Comparison of ENCODE assay signal across 8 cellular contexts in genomic region chr3:64220161-64220560, GRCh38. TPM values are rescaled to one million over a fixed set of nuclear protein-coding genes. Genes with fewer than 3 reads are reported as not detected.
DNase-seq lines count a peak whose midpoint lies in the region; ATAC-seq and TF ChIP-seq lines count a peak whose summit lies in the region.

No MANE protein-coding gene starts in this region.

- TF ChIP-seq CTCF in AG10803 (conservative IDR thresholded peaks at IDR 0.05; ENCODE audit: low read length) (no peak), osteocyte (IDR thresholded peaks at IDR 0.05) (no peak)

- H3K36me3 Mint-ChIP-seq in osteocyte (ENCODE audit: unreplicated experiment): no peaks in the 10 kb centered on the region

- peak overlapping the region; percentile 91 for H3K27ac Mint-ChIP-seq in osteocyte (ENCODE audit: unreplicated experiment)

- DNase-seq in AG10803 (ENCODE audit: low read depth) (peak; percentile 73), RPMI7951 (ENCODE audit: low read depth) (peak; percentile 66), fibroblast of peridontal ligament (ENCODE audit: extremely low read depth) (peak; percentile 82), osteocyte (ENCODE audit: extremely low spot score, unreplicated experiment) (no peak)
- DNase-seq in stimulated activated CD4-positive, alpha-beta T cell treated with anti-CD3 and anti-CD28 coated beads, Interleukin-2, amount 100 ng/mL, for 48 hours: no peak

- no peaks in the 10 kb centered on the region for H3K27me3 Mint-ChIP-seq in osteocyte (ENCODE audit: unreplicated experiment)

- peak overlapping the region; percentile 10 for H3K4me3 Mint-ChIP-seq in osteocyte (ENCODE audit: unreplicated experiment)

- H3K4me1 Mint-ChIP-seq in osteocyte (ENCODE audit: unreplicated experiment): peaks cover 83% of the 10 kb centered on the region

- ATAC-seq in GM21367 (IDR thresholded peaks at IDR 0.05; ENCODE audit: unreplicated experiment): no peak
- ATAC-seq in GM18511 (IDR thresholded peaks at IDR 0.05; ENCODE audit: unreplicated experiment): no peak
- no peak for ATAC-seq in HG03175 (IDR thresholded peaks at IDR 0.05; ENCODE audit: unreplicated experiment)

- no peaks in the 10 kb centered on the region for H3K9me3 Mint-ChIP-seq in osteocyte (ENCODE audit: unreplicated experiment)

- H3K4me3 ChIP-seq in AG10803 (ENCODE audit: low read length): no peak overlapping the region

RNA-seq across cellular contexts. Expression of gene PRICKLE2, which starts 5.1 kb away (rescaled TPM):
- 9.8 and 15.0 TPM in 2 replicates for total RNA-seq in RPMI7951 (2014; rRNA removed; shearing (Covaris generic))
- 24.7 and 25.2 TPM in 2 replicates for total RNA-seq in osteocyte

Comparison
In these comparisons a context has a peak if more than half of its experiments do, and no peak if none do; other contexts are left out.
1. DNase-seq: peak in AG10803 (single experiment), RPMI7951 (single experiment) and fibroblast of peridontal ligament (single experiment); none in osteocyte (single experiment) and stimulated activated CD4-positive, alpha-beta T cell treated with anti-CD3 and anti-CD28 coated beads, Interleukin-2, amount 100 ng/mL, for 48 hours (0 of 2).